Comparison of ENCODE assay signal across 8 cellular contexts in the genomic region with DNA sequence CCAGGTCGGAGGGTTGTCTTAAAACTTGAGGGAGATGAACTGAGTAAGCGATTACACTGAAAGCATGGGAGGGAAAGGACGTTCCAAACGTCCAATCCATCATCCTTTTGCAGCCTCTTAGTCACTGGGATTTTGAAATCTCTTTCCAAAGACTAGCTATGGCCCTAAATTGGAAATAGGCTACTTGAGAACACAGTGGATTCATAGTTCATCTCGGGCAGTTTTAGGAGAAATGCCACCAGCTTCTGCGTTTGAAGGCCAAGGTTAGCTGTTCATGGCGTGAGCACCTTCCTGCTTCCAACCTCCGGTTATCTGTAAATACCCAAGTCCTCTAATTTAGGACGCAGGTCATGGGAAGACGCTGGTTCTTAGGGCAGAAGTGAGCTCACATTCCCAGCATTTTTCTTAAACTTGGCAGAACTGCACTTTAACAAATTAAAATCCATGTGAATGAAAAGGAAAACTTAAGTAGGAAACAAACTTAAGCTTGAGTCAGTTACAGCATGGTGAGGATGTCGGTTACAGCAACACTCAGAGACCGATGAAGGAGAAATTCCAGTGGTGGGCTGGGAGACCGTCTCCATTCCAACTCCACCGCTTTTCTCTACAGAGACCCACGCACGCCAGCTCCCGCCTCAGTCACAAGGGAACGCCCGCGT. TPM values are rescaled to one million over a fixed set of nuclear protein-coding genes. Genes with fewer than 3 reads are reported as not detected.
DNase-seq lines count a peak whose midpoint lies in the region; TF ChIP-seq lines count a peak whose summit lies in the region.

No MANE protein-coding gene starts in this region.

- peak overlapping the region; percentile 40 for H3K27ac ChIP-seq in effector memory CD4-positive, alpha-beta T cell (ENCODE audit: insufficient read depth, low read length, poor library complexity, severe bottlenecking)

- no peaks in the 10 kb centered on the region for H3K36me3 Mint-ChIP-seq in T-helper 2 cell treated with Interferon-gamma antibody and Interleukin-4, amounts not matched to agents 5 μg/mL and 100 μg/mL, for 36 hours (ENCODE audit: low read depth)
- H3K36me3 Mint-ChIP-seq in nephron (ENCODE audit: low read depth) = no peaks in the 10 kb centered on the region

- DNase-seq in T-helper 2 cell treated with Interferon-gamma antibody and Interleukin-4, amounts not matched to agents 5 μg/mL and 100 μg/mL, for 36 hours (ENCODE audit: low spot score) = no peak
- DNase-seq in T-helper 2 cell (no peak), NCI-H226 (peak; percentile 73), iPS-NIHi7 (ENCODE audit: extremely low spot score) (no peak), H4 (ENCODE audit: low spot score) (no peak), NCI-H187 treated with DMSO at 0.1 percent for 48 hours (lab: John Stamatoyannopoulos, UW) (no peak)
- DNase-seq in effector memory CD4-positive, alpha-beta T cell = no peak

- H3K4me1 ChIP-seq in effector memory CD4-positive, alpha-beta T cell (ENCODE audit: control insufficient read depth, insufficient read depth, low read length, poor library complexity, severe bottlenecking) = peaks cover 11% of the 10 kb centered on the region

- peaks cover 14% of the 10 kb centered on the region for H3K4me1 Mint-ChIP-seq in T-helper 2 cell treated with Interferon-gamma antibody and Interleukin-4, amounts not matched to agents 5 μg/mL and 100 μg/mL, for 36 hours (ENCODE audit: low read depth)
- peaks cover 12% of the 10 kb centered on the region for H3K4me1 Mint-ChIP-seq in nephron

- H3K27me3 Mint-ChIP-seq in T-helper 2 cell treated with Interferon-gamma antibody and Interleukin-4, amounts not matched to agents 5 μg/mL and 100 μg/mL, for 36 hours (ENCODE audit: low read depth) = peaks cover 72% of the 10 kb centered on the region
- H3K27me3 Mint-ChIP-seq in nephron (ENCODE audit: low read depth) = peaks cover 62% of the 10 kb centered on the region

- H3K36me3 ChIP-seq in effector memory CD4-positive, alpha-beta T cell (ENCODE audit: control insufficient read depth, insufficient read depth, low read length) = no peaks in the 10 kb centered on the region

- no peak for TF ChIP-seq CTCF in nephron (IDR thresholded peaks at IDR 0.05; ENCODE audit: unreplicated experiment in 3 of 3)

- H3K27ac Mint-ChIP-seq in T-helper 2 cell treated with Interferon-gamma antibody and Interleukin-4, amounts not matched to agents 5 μg/mL and 100 μg/mL, for 36 hours = peak overlapping the region; percentile 50
- peak overlapping the region in 1 of 3 experiments; percentile 69 for H3K27ac Mint-ChIP-seq in nephron

- H3K27me3 ChIP-seq in effector memory CD4-positive, alpha-beta T cell (replicated peaks; ENCODE audit: control insufficient read depth, insufficient read depth, low read length, poor library complexity, severe bottlenecking) = peaks cover 9% of the 10 kb centered on the region

- H3K9me3 ChIP-seq in effector memory CD4-positive, alpha-beta T cell (ENCODE audit: control insufficient read depth, low read length) = no peaks in the 10 kb centered on the region

- H3K4me3 Mint-ChIP-seq in T-helper 2 cell treated with Interferon-gamma antibody and Interleukin-4, amounts not matched to agents 5 μg/mL and 100 μg/mL, for 36 hours = peak overlapping the region; percentile 86
- H3K4me3 Mint-ChIP-seq in nephron = peak overlapping the region; percentile 88 to 95 (median 93)

- peak overlapping the region; percentile 56 for H3K4me3 ChIP-seq in effector memory CD4-positive, alpha-beta T cell (ENCODE audit: insufficient read depth, low read depth, low read length, poor library complexity, severe bottlenecking)

- H3K9me3 Mint-ChIP-seq in T-helper 2 cell treated with Interferon-gamma antibody and Interleukin-4, amounts not matched to agents 5 μg/mL and 100 μg/mL, for 36 hours = no peaks in the 10 kb centered on the region
- H3K9me3 Mint-ChIP-seq in nephron = no peaks in the 10 kb centered on the region

RNA-seq across cellular contexts. Expression of a gene that starts 0.7 kb away (rescaled TPM):
- 2.4 and 2.9 TPM in 2 replicates for total RNA-seq in H4 (2014; rRNA removed; shearing (Covaris generic))
